In the genomic region with DNA sequence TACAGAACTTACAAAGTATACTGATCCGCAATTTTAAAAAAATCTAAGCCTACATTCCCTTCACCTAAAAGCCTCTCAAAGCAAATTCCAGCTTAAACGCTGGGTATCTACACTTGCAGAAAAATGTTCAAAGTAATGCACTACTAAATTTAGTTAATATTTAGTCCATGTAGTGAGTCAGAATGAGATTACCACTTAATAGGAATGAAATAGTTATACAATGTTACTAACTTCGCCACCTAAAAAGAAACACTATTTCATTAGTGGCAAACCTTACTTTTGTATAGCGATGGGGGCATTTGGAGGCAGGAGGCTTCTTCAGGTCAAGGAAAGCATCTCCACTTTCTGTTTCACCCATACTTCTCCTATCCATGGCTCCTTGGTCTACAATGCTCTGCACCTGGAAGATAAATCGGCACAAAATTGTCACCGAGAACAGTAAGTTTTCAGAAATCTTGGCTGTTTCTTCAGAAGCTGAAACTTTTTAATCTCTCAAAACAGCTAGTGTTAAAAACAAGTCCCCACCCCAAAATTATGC, we compare ENCODE assay signal across 8 cellular contexts. TPM values are rescaled to one million over a fixed set of nuclear protein-coding genes. Genes with fewer than 3 reads are reported as not detected.
DNase-seq lines count a peak whose midpoint lies in the region; ATAC-seq and TF ChIP-seq lines count a peak whose summit lies in the region.

No MANE protein-coding gene starts in this region.

- peak overlapping the region; percentile 79 for H3K27ac Mint-ChIP-seq in activated T-helper 17 cell treated with anti-CD3 and anti-CD28 coated beads, Interleukin-2, amount 50 U/mL, for 72 hours

- H3K9me3 ChIP-seq in thyroid gland, result no peaks in the 10 kb centered on the region

- intact Hi-C loops in thyroid gland (cut with DNase I), result no loop called here

- peak overlapping the region; percentile 87 for H3K4me3 Mint-ChIP-seq in activated T-cell treated with anti-CD3 and anti-CD28 coated beads, Interleukin-2, amount 50 U/mL, for 4 hours
- peak overlapping the region; percentile 89 for H3K4me3 Mint-ChIP-seq in activated T-helper 17 cell treated with anti-CD3 and anti-CD28 coated beads, Interleukin-2, amount 50 U/mL, for 72 hours

- no peak for ATAC-seq in activated T-cell treated with anti-CD3 and anti-CD28 coated beads, Interleukin-2, amount 50 U/mL, for 4 hours
- no peak for ATAC-seq in activated T-helper 17 cell treated with anti-CD3 and anti-CD28 coated beads, Interleukin-2, amount 50 U/mL, for 72 hours (replicated peaks)

- H3K27me3 ChIP-seq in kidney epithelial cell (ENCODE audit: control insufficient read depth, insufficient read depth, low read length), result no peaks in the 10 kb centered on the region
- no peaks in the 10 kb centered on the region for H3K27me3 ChIP-seq in thyroid gland

- H3K9me3 Mint-ChIP-seq in activated T-cell treated with anti-CD3 and anti-CD28 coated beads, Interleukin-2, amount 50 U/mL, for 4 hours, result no peaks in the 10 kb centered on the region
- no peaks in the 10 kb centered on the region for H3K9me3 Mint-ChIP-seq in activated T-helper 17 cell treated with anti-CD3 and anti-CD28 coated beads, Interleukin-2, amount 50 U/mL, for 72 hours

- H3K4me1 ChIP-seq in thyroid gland, result peaks cover 11 to 20% of the 10 kb centered on the region in 2 donors

- H3K4me3 ChIP-seq in kidney epithelial cell (ENCODE audit: low read depth, low read length) (peak overlapping the region; percentile 71), thyroid gland (replicated peaks in 1 of 3) (peak overlapping the region in 2 of 3 donors; percentile 42 to 57)

- peaks cover 28% of the 10 kb centered on the region for H3K36me3 Mint-ChIP-seq in activated T-cell treated with anti-CD3 and anti-CD28 coated beads, Interleukin-2, amount 50 U/mL, for 4 hours (ENCODE audit: insufficient read depth)
- peaks cover 64% of the 10 kb centered on the region for H3K36me3 Mint-ChIP-seq in activated T-helper 17 cell treated with anti-CD3 and anti-CD28 coated beads, Interleukin-2, amount 50 U/mL, for 72 hours (ENCODE audit: low read depth)

- H3K36me3 ChIP-seq in kidney epithelial cell (ENCODE audit: control insufficient read depth, insufficient read depth, low read length) (no peaks in the 10 kb centered on the region), thyroid gland (peaks cover 0 to 15% of the 10 kb centered on the region in 2 donors)

- no peaks in the 10 kb centered on the region for H3K27me3 Mint-ChIP-seq in activated T-cell treated with anti-CD3 and anti-CD28 coated beads, Interleukin-2, amount 50 U/mL, for 4 hours (ENCODE audit: low read depth)
- H3K27me3 Mint-ChIP-seq in activated T-helper 17 cell treated with anti-CD3 and anti-CD28 coated beads, Interleukin-2, amount 50 U/mL, for 72 hours, result no peaks in the 10 kb centered on the region

- no peak for TF ChIP-seq POLR2A in thyroid gland (IDR thresholded peaks at IDR 0.05)

- no peak for DNase-seq in activated T-cell treated with anti-CD3 and anti-CD28 coated beads, Interleukin-2, amount 50 U/mL, for 4 hours
- no peak for DNase-seq in activated T-cell treated with anti-CD3 and anti-CD28 coated beads, Interleukin-2, amount 50 U/mL, for 48 hours
- no peak for DNase-seq in kidney epithelial cell (ENCODE audit: low read depth)
- DNase-seq in thyroid gland, result no peak
- DNase-seq in NCI-H2029 (lab: John Stamatoyannopoulos, UW), result no peak
- DNase-seq in HK-2 (ENCODE audit: unreplicated experiment), result no peak
- DNase-seq in activated effector memory CD4-positive, alpha-beta T cell treated with anti-CD3 and anti-CD28 coated beads, Interleukin-2, amount 50 U/mL, for 16 hours, result no peak

- H3K27ac ChIP-seq in thyroid gland, result peak overlapping the region in 2 of 3 donors; percentile 94 to 96

- TF ChIP-seq CTCF in kidney epithelial cell (IDR thresholded peaks at IDR 0.05; ENCODE audit: insufficient read depth, low read length, poor library complexity, severe bottlenecking) (no peak), thyroid gland (IDR thresholded peaks at IDR 0.05) (no peak)

- WGBS in thyroid gland, 2 donors, result 81 to 85% methylated on average over 6 of the region's 6 CpGs

- peaks cover 45% of the 10 kb centered on the region for H3K4me1 Mint-ChIP-seq in activated T-cell treated with anti-CD3 and anti-CD28 coated beads, Interleukin-2, amount 50 U/mL, for 4 hours (ENCODE audit: low read depth)
- H3K4me1 Mint-ChIP-seq in activated T-helper 17 cell treated with anti-CD3 and anti-CD28 coated beads, Interleukin-2, amount 50 U/mL, for 72 hours, result peaks cover 26% of the 10 kb centered on the region

RNA-seq across cellular contexts. Expression of gene EIF4ENIF1, which starts 1.2 kb away (rescaled TPM):
- 10 to 100 TPM; 40.0 to 47.2 (median 44.1) TPM for total RNA-seq in activated T-cell treated with anti-CD3 and anti-CD28 coated beads, Interleukin-2, amount 50 U/mL, for 4 hours
- 10 to 100 TPM; 31.5 to 41.0 TPM for total RNA-seq in activated T-helper 17 cell treated with anti-CD3 and anti-CD28 coated beads, Interleukin-2, amount 50 U/mL, for 72 hours
- 11.9 and 15.0 TPM in 2 replicates for total RNA-seq in kidney epithelial cell
- total RNA-seq in thyroid gland, result 10 to 100 TPM; 15.7 to 21.2 (median 19.2) TPM

RNA-seq across cellular contexts. Expression of gene SFI1, which starts 7.9 kb away (rescaled TPM):
- total RNA-seq in activated T-cell treated with anti-CD3 and anti-CD28 coated beads, Interleukin-2, amount 50 U/mL, for 4 hours, result 10 to 100 TPM; 74.0 to 87.5 (median 77.6) TPM
- 100 to 1,000 TPM; 125 to 349 TPM for total RNA-seq in activated T-helper 17 cell treated with anti-CD3 and anti-CD28 coated beads, Interleukin-2, amount 50 U/mL, for 72 hours
- total RNA-seq in kidney epithelial cell, result 13.2 and 18.1 TPM in 2 replicates
- 10 to 100 TPM; 31.1 to 57.6 (median 43.1) TPM for total RNA-seq in thyroid gland
